ENCODE assay signal across 8 cellular contexts in genomic region chr3:194003128-194004057, GRCh38.
DNase-seq lines count a peak whose midpoint lies in the region; ATAC-seq and TF ChIP-seq lines count a peak whose summit lies in the region.

No MANE protein-coding gene starts in this region.

- peak in 1 of 2 experiments; percentile 32; a peak in 1 of 4 replicates for TF ChIP-seq EP300 in SK-N-SH (IDR thresholded peaks at IDR 0.05; ENCODE audit: borderline replicate concordance in 1 of 2, low read depth in 1 of 2, low read length in 1 of 2)

- H3K27me3 ChIP-seq in DOHH2 (ENCODE audit: control insufficient read depth, low read length) (no peaks in the 10 kb centered on the region), SK-N-SH (ENCODE audit: insufficient read depth) (0 out of 2 replicates have a peak, but pooled peaks cover 6% of the 10 kb centered on the region), colonic mucosa (no peaks in the 10 kb centered on the region), spleen (replicated peaks in 1 of 7) (peaks cover 0 to 27% (median 0%) of the 10 kb centered on the region in 7 donors)

- peak overlapping the region; percentile 47; the same call in 1 of the 2 replicates for H3K9ac ChIP-seq in SK-N-SH
- H3K9ac ChIP-seq in colonic mucosa (ENCODE audit: low read depth in 2 of 2, low read length in 2 of 2): peak overlapping the region; percentile 62 to 81

- 13% methylated on average over 23 of the region's 57 CpGs for WGBS in SK-N-SH (ENCODE audit: low lambda C conversion rate)
- WGBS in spleen, 5 donors: 7 to 10% (median 8%) methylated on average over 48 to 57 of the region's 57 CpGs

- H3K4me3 ChIP-seq in DOHH2 (ENCODE audit: low read length): peak overlapping the region; percentile 77
- peak overlapping the region; percentile 44 to 58 for H3K4me3 ChIP-seq in SK-N-SH (ENCODE audit: low read depth in 2 of 2, low read length in 1 of 2)
- peak overlapping the region; percentile 3 for H3K4me3 ChIP-seq in colonic mucosa
- peak overlapping the region in 7 of 8 donors; percentile 6 to 66 (median 32) for H3K4me3 ChIP-seq in spleen

- POLR2A ChIA-PET in SK-N-SH (lab: Yijun Ruan, JAX): interaction anchor here (0.7 to 1.0 kb wide), 2 partner anchors 21 to 135 kb away, joined by 3 read pairs; no protein-coding TSS in a partner anchor

- CTCF ChIA-PET in SK-N-SH (lab: Yijun Ruan, JAX): interaction anchor here (1.0 to 2.3 kb wide), 8 partner anchors 9 to 320 kb away, joined by 3 to 14 read pairs (median 3); no protein-coding TSS in a partner anchor

- H3K27ac ChIP-seq in DOHH2 (ENCODE audit: low read depth, low read length): peak overlapping the region; percentile 53
- peak overlapping the region; percentile 68 to 70 for H3K27ac ChIP-seq in SK-N-SH (ENCODE audit: low read depth in 2 of 2, low read length in 1 of 2)
- peak overlapping the region; percentile 80 for H3K27ac ChIP-seq in colonic mucosa
- H3K27ac ChIP-seq in spleen: peak overlapping the region in 7 of 8 donors; percentile 47 to 82 (median 73)

- H3K9me2 ChIP-seq in DOHH2 (replicated peaks; ENCODE audit: control insufficient read depth, low read length) (no peaks in the 10 kb centered on the region), SK-N-SH (no peaks in the 10 kb centered on the region)

- H3K4me2 ChIP-seq in DOHH2 (ENCODE audit: low read length) (peak overlapping the region; percentile 91), SK-N-SH (peak overlapping the region; percentile 81)

- H4K20me1 ChIP-seq in DOHH2 (ENCODE audit: control insufficient read depth, insufficient read depth, low read depth, low read length) (no peaks in the 10 kb centered on the region), SK-N-SH (ENCODE audit: insufficient read depth) (no peaks in the 10 kb centered on the region)

- DNase-seq in HuH-7.5 (ENCODE audit: low spot score) (peak; percentile 81), SK-N-SH (peak; percentile 86), colonic mucosa (peak; percentile 92), kidney tubule cell (ENCODE audit: low spot score) (peak; percentile 85), spleen (peak; percentile 92), NCI-H1417 treated with DMSO at 0.1 percent for 48 hours (lab: John Stamatoyannopoulos, UW) (no peak)

- peak; percentile 20 for TF ChIP-seq RAD21 in SK-N-SH (IDR thresholded peaks at IDR 0.05; ENCODE audit: low read length)

- peak; percentile 67 for ATAC-seq in GM21528 (IDR thresholded peaks at IDR 0.05; ENCODE audit: low FRiP score, unreplicated experiment)

- H3K36me3 ChIP-seq in DOHH2 (ENCODE audit: control insufficient read depth, low read length) (no peaks in the 10 kb centered on the region), SK-N-SH (replicated peaks in 1 of 2; ENCODE audit: control insufficient read depth in 1 of 2, insufficient read depth in 2 of 2, low read length in 1 of 2) (no peaks in the 10 kb centered on the region), colonic mucosa (no peaks in the 10 kb centered on the region), spleen (no peaks in the 10 kb centered on the region)

- H3K79me2 ChIP-seq in DOHH2 (ENCODE audit: control insufficient read depth, low read length) (no peaks in the 10 kb centered on the region), SK-N-SH (ENCODE audit: insufficient read depth) (no peaks in the 10 kb centered on the region)

- H3K4me1 ChIP-seq in DOHH2 (ENCODE audit: control insufficient read depth, low read length) (peaks cover 49% of the 10 kb centered on the region), SK-N-SH (ENCODE audit: control insufficient read depth in 1 of 2, insufficient read depth in 2 of 2, low read depth in 1 of 2, low read length in 1 of 2) (peaks cover 9 to 16% of the 10 kb centered on the region in 2 experiments; a peak in 2 of 4 replicates), colonic mucosa (peaks cover 15% of the 10 kb centered on the region), spleen (peaks cover 27 to 59% (median 43%) of the 10 kb centered on the region in 6 donors)

- TF ChIP-seq POLR2A in spleen (IDR thresholded peaks at IDR 0.05): no peak

- no peaks in the 10 kb centered on the region for H3K9me3 ChIP-seq in DOHH2 (ENCODE audit: control insufficient read depth, insufficient read depth, low read length)
- H3K9me3 ChIP-seq in SK-N-SH: no peaks in the 10 kb centered on the region
- no peaks in the 10 kb centered on the region for H3K9me3 ChIP-seq in colonic mucosa
- H3K9me3 ChIP-seq in spleen: no peaks in the 10 kb centered on the region

- intact Hi-C loops in colonic mucosa (cut with DNase I): no loop called here
- intact Hi-C loops in spleen (cut with DNase I; ENCODE audit: low total_unique reads): no loop called here

- TF ChIP-seq CTCF in DOHH2 (IDR thresholded peaks at IDR 0.05; ENCODE audit: low read depth, low read length, poor library complexity, severe bottlenecking) (no peak), SK-N-SH (IDR thresholded peaks at IDR 0.05) (no peak), colonic mucosa (IDR thresholded peaks at IDR 0.05) (no peak), spleen (IDR thresholded peaks at IDR 0.05 in 8 of 11, conservative IDR thresholded peaks at IDR 0.05 in 3 of 11) (no peak)

- peaks cover 6% of the 10 kb centered on the region for H3F3A ChIP-seq in DOHH2 (ENCODE audit: control insufficient read depth, insufficient read depth)
- H3F3A ChIP-seq in SK-N-SH (replicated peaks; ENCODE audit: insufficient read depth): peaks cover 7% of the 10 kb centered on the region

- H2AFZ ChIP-seq in SK-N-SH (ENCODE audit: low read depth): peak overlapping the region; percentile 87; the same call in 1 of the 2 replicates

TF ChIP-seq in SK-N-SH, 30 proteins besides CTCF, POLR2A, EP300 and RAD21 (continues in another document):
- TF ChIP-seq FOSL2 (IDR thresholded peaks at IDR 0.05; ENCODE audit: borderline replicate concordance, low read depth): peak; percentile 40; the same call in 1 of the 2 replicates
- no peak for TF ChIP-seq IRF3 (IDR thresholded peaks at IDR 0.05; ENCODE audit: low read depth, low read length)
- no peak for TF ChIP-seq SMC3 (IDR thresholded peaks at IDR 0.05; ENCODE audit: low read depth, low read length)
- TF ChIP-seq REST (IDR thresholded peaks at IDR 0.05; ENCODE audit: low read depth, low read length): no peak
- peak; percentile 89 for TF ChIP-seq GATA2 (CRISPR knock-in tag; IDR thresholded peaks at IDR 0.05)
- TF ChIP-seq, protein P1, sequence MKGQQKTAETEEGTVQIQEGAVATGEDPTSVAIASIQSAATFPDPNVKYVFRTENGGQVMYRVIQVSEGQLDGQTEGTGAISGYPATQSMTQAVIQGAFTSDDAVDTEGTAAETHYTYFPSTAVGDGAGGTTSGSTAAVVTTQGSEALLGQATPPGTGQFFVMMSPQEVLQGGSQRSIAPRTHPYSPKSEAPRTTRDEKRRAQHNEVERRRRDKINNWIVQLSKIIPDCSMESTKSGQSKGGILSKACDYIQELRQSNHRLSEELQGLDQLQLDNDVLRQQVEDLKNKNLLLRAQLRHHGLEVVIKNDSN (IDR thresholded peaks at IDR 0.05; ENCODE audit: borderline replicate concordance, low read depth): no peak
- TF ChIP-seq GABPA (IDR thresholded peaks at IDR 0.05; ENCODE audit: low read depth): no peak
- TF ChIP-seq SIN3A (IDR thresholded peaks at IDR 0.05; ENCODE audit: borderline replicate concordance, low read depth, low read length): no peak
- TF ChIP-seq RFX5 (IDR thresholded peaks at IDR 0.05; ENCODE audit: low read length): no peak
- peak; percentile 62; the same call in 1 of the 2 replicates for TF ChIP-seq RXRA (IDR thresholded peaks at IDR 0.05; ENCODE audit: borderline replicate concordance, low read depth)
- no peak; the same call in 1 of the 2 replicates for TF ChIP-seq FOXJ3 (CRISPR knock-in tag; IDR thresholded peaks at IDR 0.05)
- TF ChIP-seq ELF1 (IDR thresholded peaks at IDR 0.05): no peak
- TF ChIP-seq TAF1 (IDR thresholded peaks at IDR 0.05; ENCODE audit: borderline replicate concordance, low read depth, low read length): 0 out of 2 replicates have a peak, but pooled peaks have one; percentile 25
- peak; percentile 40; the same call in 1 of the 2 replicates for TF ChIP-seq MAX (IDR thresholded peaks at IDR 0.05; ENCODE audit: low read depth)
- no peak for TF ChIP-seq FOXM1 (IDR thresholded peaks at IDR 0.05; ENCODE audit: low read depth)

Comparison
In these comparisons a context has a peak if more than half of its experiments do, and no peak if none do; other contexts are left out.
1. H3K4me3 ChIP-seq: peak in every context shown above with its lines; median percentile 77 in DOHH2; 51 in SK-N-SH; 32 in spleen; 3 in colonic mucosa.